Comparison of ENCODE assay signal across 8 cellular contexts in the genomic region with DNA sequence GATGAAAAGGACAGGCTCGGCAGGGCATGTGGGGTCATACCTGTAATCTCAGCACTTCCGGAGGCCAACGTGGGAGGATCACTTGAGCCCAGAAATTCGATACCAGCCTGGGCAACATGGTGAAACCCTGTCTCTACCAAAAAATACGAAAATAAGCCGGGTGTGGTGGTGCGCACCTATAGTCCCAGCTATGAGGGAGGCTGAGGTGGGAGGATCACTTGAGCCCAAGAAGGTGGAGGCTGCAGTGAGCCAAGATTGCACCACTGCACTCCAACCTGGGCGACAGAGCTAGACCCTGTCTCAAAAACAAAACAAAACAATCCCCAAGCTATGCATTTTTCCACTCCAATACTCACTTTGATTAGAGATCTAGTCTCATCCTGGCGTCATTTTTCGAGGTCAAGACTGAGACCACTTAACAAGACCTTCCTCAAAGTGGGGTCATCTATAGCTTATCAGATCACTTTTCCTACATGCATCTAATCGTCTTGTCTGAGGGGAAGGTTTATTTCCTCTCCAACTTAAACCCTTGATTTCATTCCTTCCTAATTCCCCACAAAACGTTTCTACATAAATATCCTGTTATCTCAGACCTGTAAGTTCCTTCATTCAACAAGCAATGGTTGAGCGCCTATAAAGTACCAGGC. TPM values are rescaled to one million over a fixed set of nuclear protein-coding genes. Genes with fewer than 3 reads are reported as not detected.
DNase-seq lines count a peak whose midpoint lies in the region; ATAC-seq and TF ChIP-seq lines count a peak whose summit lies in the region.

No MANE protein-coding gene starts in this region.

- H3K4me1 Mint-ChIP-seq in activated CD4-positive, alpha-beta memory T cell treated with anti-CD3 and anti-CD28 coated beads for 36 hours (ENCODE audit: low read depth) = peaks cover 15% of the 10 kb centered on the region

- H3K4me3 ChIP-seq in HAP-1 (peak overlapping the region; percentile 66), iPS DF 6.9 (ENCODE audit: low read length) (peak overlapping the region; percentile 59; the same call in 1 of the 2 replicates), smooth muscle cell (peak overlapping the region; percentile 69)

- H3K36me3 ChIP-seq in HAP-1 (replicated peaks) = peaks cover 4% of the 10 kb centered on the region
- no peaks in the 10 kb centered on the region for H3K36me3 ChIP-seq in iPS DF 6.9 (ENCODE audit: control insufficient read depth, insufficient read depth, low read length)
- no peaks in the 10 kb centered on the region for H3K36me3 ChIP-seq in smooth muscle cell (ENCODE audit: low read depth)

- H3K4me1 ChIP-seq in HAP-1 = peaks cover 29% of the 10 kb centered on the region
- H3K4me1 ChIP-seq in iPS DF 6.9 (ENCODE audit: control insufficient read depth, insufficient read depth, low read length) = no peaks in the 10 kb centered on the region
- no peaks in the 10 kb centered on the region for H3K4me1 ChIP-seq in smooth muscle cell (ENCODE audit: low read depth)

- peak overlapping the region; percentile 99 for H2AFZ ChIP-seq in smooth muscle cell (ENCODE audit: low read depth)

- ATAC-seq in GM18868 (IDR thresholded peaks at IDR 0.05; ENCODE audit: unreplicated experiment) = no peak

- in situ Hi-C loops in HAP-1 (cut with MboI; ENCODE audit: low sequenced_read_pairs) = no loop called here

- no peaks in the 10 kb centered on the region for H3K9me3 Mint-ChIP-seq in activated CD4-positive, alpha-beta memory T cell treated with anti-CD3 and anti-CD28 coated beads for 36 hours

- DNase-seq in HAP-1 (ENCODE audit: low spot score in 2 of 2) = no peak
- no peak for DNase-seq in activated CD4-positive, alpha-beta memory T cell treated with anti-CD3 and anti-CD28 coated beads for 36 hours
- DNase-seq in iPS DF 6.9 (ENCODE audit: low read depth, low spot score) = no peak
- DNase-seq in smooth muscle cell (lab: John Stamatoyannopoulos, UW; ENCODE audit: unreplicated experiment) = no peak
- no peak for DNase-seq in HEK293T (ENCODE audit: extremely low spot score)
- DNase-seq in NCI-H2196 treated with DMSO at 0.1 percent for 48 hours (lab: John Stamatoyannopoulos, UW; ENCODE audit: unreplicated experiment) = no peak
- no peak for DNase-seq in HK-2 (ENCODE audit: unreplicated experiment)

- H3K27me3 ChIP-seq in HAP-1 (ENCODE audit: low read depth) = no peaks in the 10 kb centered on the region
- no peaks in the 10 kb centered on the region for H3K27me3 ChIP-seq in iPS DF 6.9 (ENCODE audit: control insufficient read depth, insufficient read depth, low read length)
- H3K27me3 ChIP-seq in smooth muscle cell (ENCODE audit: low read depth) = no peaks in the 10 kb centered on the region

- H3K9me3 ChIP-seq in HAP-1 = no peaks in the 10 kb centered on the region
- H3K9me3 ChIP-seq in iPS DF 6.9 (ENCODE audit: control insufficient read depth, insufficient read depth, low read length) = no peaks in the 10 kb centered on the region
- H3K9me3 ChIP-seq in smooth muscle cell (replicated peaks; ENCODE audit: low read depth) = no peaks in the 10 kb centered on the region

- no peak overlapping the region for H3K27ac ChIP-seq in iPS DF 6.9 (ENCODE audit: low read length)
- H3K27ac ChIP-seq in smooth muscle cell (ENCODE audit: low read depth) = peak overlapping the region; percentile 95

- H3K27me3 Mint-ChIP-seq in activated CD4-positive, alpha-beta memory T cell treated with anti-CD3 and anti-CD28 coated beads for 36 hours = no peaks in the 10 kb centered on the region

- peaks cover 8% of the 10 kb centered on the region for H3K36me3 Mint-ChIP-seq in activated CD4-positive, alpha-beta memory T cell treated with anti-CD3 and anti-CD28 coated beads for 36 hours

- H3K4me3 Mint-ChIP-seq in activated CD4-positive, alpha-beta memory T cell treated with anti-CD3 and anti-CD28 coated beads for 36 hours = peak overlapping the region; percentile 89

- H4K20me1 ChIP-seq in smooth muscle cell (ENCODE audit: low read depth) = no peaks in the 10 kb centered on the region

- CTCF ChIA-PET in activated CD4-positive, alpha-beta memory T cell treated with anti-CD3 and anti-CD28 coated beads for 36 hours (lab: Charles Lee) = interaction anchor here (1.4 kb wide), 1 partner anchor 151 kb away, joined by 3 read pairs; a partner anchor contains a TSS
- CTCF ChIA-PET in HEK293T (lab: Yijun Ruan, JAX) = interaction anchor here (1.0 kb wide), 1 partner anchor 54 kb away, joined by 3 read pairs; no protein-coding TSS in a partner anchor

- WGBS in iPS DF 6.9 (ENCODE audit: insufficient coverage, insufficient read length) = no CpG with 5 or more reads among the region's 13 CpGs
- 67% methylated on average over 13 of the region's 13 CpGs for WGBS in smooth muscle cell (ENCODE audit: low lambda C conversion rate)

- POLR2A ChIA-PET in activated CD4-positive, alpha-beta memory T cell treated with anti-CD3 and anti-CD28 coated beads for 36 hours (lab: Charles Lee) = interaction anchor here (1.3 kb wide), 1 partner anchor 151 kb away, joined by 6 read pairs; a partner anchor contains a TSS
- POLR2A ChIA-PET in HEK293T (lab: Yijun Ruan, JAX) = interaction anchor here (1.0 to 1.6 kb wide), 2 partner anchors 55 to 151 kb away, joined by 3 to 5 read pairs; a partner anchor contains a TSS

- H3K4me2 ChIP-seq in smooth muscle cell = peak overlapping the region; percentile 85

- intact Hi-C loops in activated CD4-positive, alpha-beta memory T cell treated with anti-CD3 and anti-CD28 coated beads for 36 hours (cut with micrococcal nuclease) = loop anchor here (2.0 kb wide), 2 partner anchors 149 to 473 kb away; a partner anchor contains a TSS

- no peaks in the 10 kb centered on the region for H3F3A ChIP-seq in smooth muscle cell (ENCODE audit: low read depth)

- peaks cover 12% of the 10 kb centered on the region for H3K79me2 ChIP-seq in smooth muscle cell (ENCODE audit: low read depth)

- H3K9ac ChIP-seq in smooth muscle cell (ENCODE audit: low read depth) = peak overlapping the region; percentile 91

- TF ChIP-seq CTCF in smooth muscle cell (IDR thresholded peaks at IDR 0.05; ENCODE audit: borderline replicate concordance, insufficient read depth, poor library complexity, severe bottlenecking) = no peak

- peak overlapping the region; percentile 93 for H3K27ac Mint-ChIP-seq in activated CD4-positive, alpha-beta memory T cell treated with anti-CD3 and anti-CD28 coated beads for 36 hours

TF ChIP-seq in HEK293T, 16 proteins besides CTCF, POLR2A, EP300 and RAD21:
- TF ChIP-seq FOXA1 (IDR thresholded peaks at IDR 0.05) (no peak), LEF1 (IDR thresholded peaks at IDR 0.05; ENCODE audit: borderline replicate concordance) (no peak), SUZ12 (IDR thresholded peaks at IDR 0.05) (no peak), ELF4 (IDR thresholded peaks at IDR 0.05) (no peak), ZNF384 (IDR thresholded peaks at IDR 0.05) (no peak), BHLHE40 (IDR thresholded peaks at IDR 0.05; ENCODE audit: borderline replicate concordance) (no peak)
- TF ChIP-seq, protein P1, sequence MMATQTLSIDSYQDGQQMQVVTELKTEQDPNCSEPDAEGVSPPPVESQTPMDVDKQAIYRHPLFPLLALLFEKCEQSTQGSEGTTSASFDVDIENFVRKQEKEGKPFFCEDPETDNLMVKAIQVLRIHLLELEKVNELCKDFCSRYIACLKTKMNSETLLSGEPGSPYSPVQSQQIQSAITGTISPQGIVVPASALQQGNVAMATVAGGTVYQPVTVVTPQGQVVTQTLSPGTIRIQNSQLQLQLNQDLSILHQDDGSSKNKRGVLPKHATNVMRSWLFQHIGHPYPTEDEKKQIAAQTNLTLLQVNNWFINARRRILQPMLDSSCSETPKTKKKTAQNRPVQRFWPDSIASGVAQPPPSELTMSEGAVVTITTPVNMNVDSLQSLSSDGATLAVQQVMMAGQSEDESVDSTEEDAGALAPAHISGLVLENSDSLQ (IDR thresholded peaks at IDR 0.05) = no peak

RNA-seq across cellular contexts. Expression of a gene that starts 1.3 kb away (rescaled TPM):
- total RNA-seq in activated CD4-positive, alpha-beta memory T cell treated with anti-CD3 and anti-CD28 coated beads for 36 hours = 10 to 100 TPM; 10.8 to 11.7 TPM
- total RNA-seq in smooth muscle cell = 6.0 and 7.3 TPM in 2 replicates
- polyA plus RNA-seq in smooth muscle cell = 6.4 and 7.3 TPM in 2 replicates

RNA-seq across cellular contexts. Expression of a gene that starts 46.6 kb away (rescaled TPM):
- not detected for total RNA-seq in activated CD4-positive, alpha-beta memory T cell treated with anti-CD3 and anti-CD28 coated beads for 36 hours
- total RNA-seq in smooth muscle cell = not detected in 2 replicates
- 0.40 and 2.1 TPM in 2 replicates for polyA plus RNA-seq in smooth muscle cell
